ENCODE assay signal across 17 cellular contexts in genomic region chr3:24401090-24401810, GRCh38.
DNase-seq lines count a peak whose midpoint lies in the region; ATAC-seq and TF ChIP-seq lines count a peak whose summit lies in the region.
"Had no signal": no experiment of that assay in that cellular context is flagged by ENCODE, and none has a peak within 500 bp of the region (broad histone marks: within the 10 kb centered on the region; RNA-seq: fewer than 3 reads in every experiment).

No MANE protein-coding gene starts in this region.

- H3K4me1 Mint-ChIP-seq in nephron progenitor cell = peaks cover 4% of the 10 kb centered on the region
- H3K4me1 Mint-ChIP-seq: activated CD4-positive, alpha-beta T cell treated with anti-CD3 and anti-CD28 coated beads, Interleukin-2, amount 10 ng/mL, durations not matched to agents 7 days and 5 days had no signal

- H3K9me3 ChIP-seq in body of pancreas (no peaks in the 10 kb centered on the region), uterus (no peaks in the 10 kb centered on the region)

- no peaks in the 10 kb centered on the region for H3K36me3 Mint-ChIP-seq in nephron progenitor cell (ENCODE audit: low read depth)

- peaks cover 11% of the 10 kb centered on the region for H3K9me3 Mint-ChIP-seq in nephron progenitor cell
- H3K9me3 Mint-ChIP-seq: activated CD4-positive, alpha-beta T cell treated with anti-CD3 and anti-CD28 coated beads, Interleukin-2, amount 10 ng/mL, durations not matched to agents 7 days and 5 days; CD4-positive, alpha-beta T cell; T-helper 2 cell treated with Interferon-gamma antibody and Interleukin-4, amounts not matched to agents 5 μg/mL and 100 μg/mL, for 36 hours had no signal

- TF ChIP-seq POLR2A in body of pancreas (IDR thresholded peaks at IDR 0.05) (no peak), uterus (IDR thresholded peaks at IDR 0.05) (no peak)

- H3K27me3 ChIP-seq in body of pancreas (no peaks in the 10 kb centered on the region), uterus (no peaks in the 10 kb centered on the region), brain microvascular endothelial cell (replicated peaks) (no peaks in the 10 kb centered on the region)

- ATAC-seq in body of pancreas = peak; percentile 27
- ATAC-seq: activated T-cell treated with anti-CD3 and anti-CD28 coated beads, Interleukin-2, amount 50 U/mL, for 72 hours had no signal

- intact Hi-C loops in body of pancreas (cut with DNase I) (no loop called here), uterus (cut with DNase I; ENCODE audit: low total_unique reads) (no loop called here)

- peaks cover 3% of the 10 kb centered on the region for H3K27me3 Mint-ChIP-seq in nephron progenitor cell (ENCODE audit: low read depth, poor library complexity)
- H3K27me3 Mint-ChIP-seq: activated CD4-positive, alpha-beta T cell treated with anti-CD3 and anti-CD28 coated beads, Interleukin-2, amount 10 ng/mL, durations not matched to agents 7 days and 5 days; CD4-positive, alpha-beta T cell had no signal

- TF ChIP-seq CTCF in body of pancreas (IDR thresholded peaks at IDR 0.05) = no peak
- TF ChIP-seq CTCF in uterus (IDR thresholded peaks at IDR 0.05) = no peak
- no peak for TF ChIP-seq CTCF in nephron progenitor cell (IDR thresholded peaks at IDR 0.05)
- TF ChIP-seq CTCF in brain microvascular endothelial cell (IDR thresholded peaks at IDR 0.05; ENCODE audit: low read depth, low read length, missing control alignments) = no peak

- no peaks in the 10 kb centered on the region for H3K36me3 ChIP-seq in body of pancreas (replicated peaks in 1 of 2; ENCODE audit: insufficient read depth in 1 of 2, low read depth in 2 of 2)
- no peaks in the 10 kb centered on the region for H3K36me3 ChIP-seq in uterus
- H3K36me3 ChIP-seq in brain microvascular endothelial cell (replicated peaks) = no peaks in the 10 kb centered on the region

- peak; percentile 27 for DNase-seq in NCI-H2107 treated with DMSO at 0.1 percent for 48 hours (lab: John Stamatoyannopoulos, UW; ENCODE audit: unreplicated experiment)
- no peak for DNase-seq in NCI-H2107 (lab: John Stamatoyannopoulos, UW)
- peak in 1 of 4 donors; percentile 16 for DNase-seq in body of pancreas
- peak; percentile 16 for DNase-seq in kidney tubule cell (ENCODE audit: low spot score)
- peak in 1 of 2 donors; percentile 43 for DNase-seq in uterus
- no peak for DNase-seq in nephron progenitor cell
- DNase-seq in brain microvascular endothelial cell = no peak
- no peak for DNase-seq in germinal center (ENCODE audit: low spot score)
- DNase-seq: activated CD4-positive, alpha-beta T cell treated with anti-CD3 and anti-CD28 coated beads, Interleukin-2, amount 10 ng/mL, durations not matched to agents 7 days and 5 days; activated T-cell treated with anti-CD3 and anti-CD28 coated beads, Interleukin-2, amount 50 U/mL, for 72 hours; CD4-positive, alpha-beta T cell; kidney; NCI-H82; retina; SHP77; stimulated activated naive CD4-positive, alpha-beta T cell treated with Interleukin-2 at 50 U/mL for 16 hours had no signal

- WGBS in body of pancreas, 2 donors = 20 to 29% methylated on average over 5 of the region's 5 CpGs

- H3K4me3 ChIP-seq in body of pancreas = no peak overlapping the region
- no peak overlapping the region for H3K4me3 ChIP-seq in uterus
- no peak overlapping the region for H3K4me3 ChIP-seq in brain microvascular endothelial cell (ENCODE audit: low read depth, low read length)

- H3K4me1 ChIP-seq in body of pancreas (peaks cover 30% of the 10 kb centered on the region), uterus (peaks cover 0 to 10% of the 10 kb centered on the region in 2 donors)

- H3K4me3 Mint-ChIP-seq in nephron progenitor cell = no peak overlapping the region
- H3K4me3 Mint-ChIP-seq: activated CD4-positive, alpha-beta T cell treated with anti-CD3 and anti-CD28 coated beads, Interleukin-2, amount 10 ng/mL, durations not matched to agents 7 days and 5 days; activated T-cell treated with anti-CD3 and anti-CD28 coated beads, Interleukin-2, amount 50 U/mL, for 72 hours; CD4-positive, alpha-beta T cell; T-helper 2 cell treated with Interferon-gamma antibody and Interleukin-4, amounts not matched to agents 5 μg/mL and 100 μg/mL, for 36 hours had no signal

- H3K27ac Mint-ChIP-seq in nephron progenitor cell = no peak overlapping the region
- H3K27ac Mint-ChIP-seq: activated CD4-positive, alpha-beta T cell treated with anti-CD3 and anti-CD28 coated beads, Interleukin-2, amount 10 ng/mL, durations not matched to agents 7 days and 5 days; activated T-cell treated with anti-CD3 and anti-CD28 coated beads, Interleukin-2, amount 50 U/mL, for 72 hours; CD4-positive, alpha-beta T cell; T-helper 2 cell treated with Interferon-gamma antibody and Interleukin-4, amounts not matched to agents 5 μg/mL and 100 μg/mL, for 36 hours had no signal

- in situ Hi-C loops in brain microvascular endothelial cell (cut with HindIII; ENCODE audit: low pct_ligation_motif_present, low sequenced_read_pairs) = no loop called here

- H3K27ac ChIP-seq in body of pancreas (peak overlapping the region in 3 of 4 donors; percentile 21 to 75 (median 71)), uterus (peak overlapping the region; percentile 64 to 67), brain microvascular endothelial cell (no peak overlapping the region)

Comparison
In these comparisons a context has a peak if more than half of its experiments do, and no peak if none do; other contexts are left out.
1. DNase-seq: peak in NCI-H2107 treated with DMSO at 0.1 percent for 48 hours (single experiment) and kidney tubule cell (single experiment); none in NCI-H2107 (single experiment), nephron progenitor cell (single experiment), brain microvascular endothelial cell (single experiment) and germinal center (single experiment).